In genomic region chr4:183861426-183861825, GRCh38 we compare ENCODE assay signal across 19 cellular contexts. TPM values are rescaled to one million over a fixed set of nuclear protein-coding genes. Genes with fewer than 3 reads are reported as not detected.
DNase-seq lines count a peak whose midpoint lies in the region; ATAC-seq and TF ChIP-seq lines count a peak whose summit lies in the region.
"Had no signal": no experiment of that assay in that cellular context is flagged by ENCODE, and none has a peak within 500 bp of the region (broad histone marks: within the 10 kb centered on the region; RNA-seq: fewer than 3 reads in every experiment).

No MANE protein-coding gene starts in this region.

- H3K4me1 ChIP-seq in mammary epithelial cell (ENCODE audit: insufficient read depth, low read length), result no peaks in the 10 kb centered on the region
- H3K4me1 ChIP-seq in breast epithelium, result no peaks in the 10 kb centered on the region
- H3K4me1 ChIP-seq in endodermal cell (ENCODE audit: control insufficient read depth, insufficient read depth, low read length), result peaks cover 11% of the 10 kb centered on the region
- H3K4me1 ChIP-seq in neuronal stem cell (ENCODE audit: control insufficient read depth in 2 of 2, insufficient read depth in 1 of 2, low read depth in 1 of 2, low read length in 2 of 2), result peaks cover 5 to 17% of the 10 kb centered on the region in 2 donors
- no peaks in the 10 kb centered on the region for H3K4me1 ChIP-seq in colonic mucosa
- H3K4me1 ChIP-seq: A549 had no signal

- no peaks in the 10 kb centered on the region for H3K79me1 ChIP-seq in neuronal stem cell (ENCODE audit: low read depth, low read length)

- in situ Hi-C loops in mammary epithelial cell (cut with MboI; ENCODE audit: low sequenced_read_pairs in 2 of 2), result no loop called here

- no peak overlapping the region for H2BK120ac ChIP-seq in neuronal stem cell (ENCODE audit: low read depth, low read length)

- no peak overlapping the region for H2AK5ac ChIP-seq in neuronal stem cell (ENCODE audit: low read depth, low read length)

- H3K4me3 Mint-ChIP-seq in endodermal cell, result no peak overlapping the region
- H3K4me3 Mint-ChIP-seq: CD14-positive monocyte; CD4-positive, alpha-beta memory T cell; HFFc6 had no signal

- no peak for TF ChIP-seq POLR2A in breast epithelium (IDR thresholded peaks at IDR 0.05)

- no peak for DNase-seq in mammary epithelial cell
- DNase-seq in breast epithelium (ENCODE audit: low spot score in 2 of 2), result no peak
- DNase-seq in endodermal cell, result no peak
- DNase-seq in neuronal stem cell (ENCODE audit: low spot score), result no peak
- no peak for DNase-seq in colonic mucosa
- DNase-seq in GM19240 (ENCODE audit: insufficient read length, low spot score), result no peak
- no peak for DNase-seq in left colon
- DNase-seq: CD4-positive, alpha-beta memory T cell; DMS79; GF-D8; GOT3; H7; HFFc6 had no signal

- 89% methylated on average over 10 of the region's 13 CpGs for WGBS in mammary epithelial cell (ENCODE audit: low coverage, missing lambda C conversion rate)
- 91 to 95% methylated on average over 5 to 13 of the region's 13 CpGs for WGBS in endodermal cell (ENCODE audit: insufficient coverage in 1 of 2, insufficient read length in 1 of 2), 2 experiments
- WGBS in neuronal stem cell (ENCODE audit: extremely low coverage in 2 of 2, insufficient read length in 2 of 2, insufficient replicate concordance in 1 of 2), 2 donors, result no CpG with 5 or more reads among the region's 13 CpGs

- BruUV-seq in mammary epithelial cell (replicated peaks; lab: Mats Ljungman, UMichigan), result no TSS peak

- no peaks in the 10 kb centered on the region for H3K36me3 Mint-ChIP-seq in endodermal cell (ENCODE audit: low read depth)
- H3K36me3 Mint-ChIP-seq: CD14-positive monocyte; CD4-positive, alpha-beta memory T cell had no signal

- H3K4me2 ChIP-seq in mammary epithelial cell (ENCODE audit: insufficient read depth, low read depth, low read length) (no peak overlapping the region), neuronal stem cell (ENCODE audit: insufficient read depth, low read length, poor library complexity, severe bottlenecking) (no peak overlapping the region)
- H3K4me2 ChIP-seq: A549, BLaER1 had no signal

- peak overlapping the region; percentile 50 for H3K27ac Mint-ChIP-seq in endodermal cell
- H3K27ac Mint-ChIP-seq: CD4-positive, alpha-beta memory T cell; HFFc6 had no signal

- H2BK12ac ChIP-seq in neuronal stem cell (ENCODE audit: low read length), result no peak overlapping the region

- CTCF ChIA-PET in mammary epithelial cell (lab: Charles Lee; ENCODE audit: low non-redundant PET), result interaction anchor here (0.6 kb wide), 1 partner anchor 12 kb away, joined by 8 read pairs; no protein-coding TSS in a partner anchor

- no peaks in the 10 kb centered on the region for H4K20me1 ChIP-seq in mammary epithelial cell (ENCODE audit: insufficient read depth, low read length)
- H4K20me1 ChIP-seq: BLaER1 had no signal

- H3K4me3 ChIP-seq in mammary epithelial cell (replicated peaks in 1 of 3; ENCODE audit: insufficient read depth in 1 of 3, low read depth in 2 of 3, low read length in 3 of 3), result no peak overlapping the region
- no peak overlapping the region for H3K4me3 ChIP-seq in breast epithelium
- peak overlapping the region; percentile 47 for H3K4me3 ChIP-seq in endodermal cell (ENCODE audit: low read length)
- no peak overlapping the region for H3K4me3 ChIP-seq in neuronal stem cell (ENCODE audit: low read length in 2 of 2)
- no peak overlapping the region for H3K4me3 ChIP-seq in colonic mucosa
- H3K4me3 ChIP-seq: A549, BLaER1 had no signal

- no peak overlapping the region for H3K14ac ChIP-seq in neuronal stem cell (ENCODE audit: low read length)

- H3K27me3 Mint-ChIP-seq in endodermal cell (ENCODE audit: insufficient read depth), result peaks cover 7% of the 10 kb centered on the region

- H3K27me3 ChIP-seq in mammary epithelial cell (ENCODE audit: insufficient read depth, low read length) (no peaks in the 10 kb centered on the region), breast epithelium (no peaks in the 10 kb centered on the region), endodermal cell (ENCODE audit: control insufficient read depth, insufficient read depth, low read length, poor library complexity, severe bottlenecking) (no peaks in the 10 kb centered on the region), neuronal stem cell (ENCODE audit: control insufficient read depth in 3 of 3, insufficient read depth in 3 of 3, low read depth in 1 of 3, low read length in 3 of 3) (peaks cover 0 to 31% (median 0%) of the 10 kb centered on the region in 3 experiments), colonic mucosa (no peaks in the 10 kb centered on the region)
- H3K27me3 ChIP-seq: BLaER1 had no signal

- no peak overlapping the region for H2BK5ac ChIP-seq in neuronal stem cell (ENCODE audit: low read length)

- H3K23ac ChIP-seq in neuronal stem cell (ENCODE audit: low read depth, low read length, poor library complexity), result no peak overlapping the region

- H4K91ac ChIP-seq in neuronal stem cell (ENCODE audit: low read depth, low read length, poor library complexity), result no peak overlapping the region

- no peaks in the 10 kb centered on the region for H3K79me2 ChIP-seq in mammary epithelial cell (ENCODE audit: insufficient read depth, low read length)

- TF ChIP-seq CTCF in mammary epithelial cell (conservative IDR thresholded peaks at IDR 0.05 in 1 of 2, IDR thresholded peaks at IDR 0.05 in 1 of 2; ENCODE audit: extremely low read depth in 1 of 2, insufficient read depth in 1 of 2, low read depth in 1 of 2, low read length in 2 of 2) (no peak), breast epithelium (IDR thresholded peaks at IDR 0.05) (no peak), endodermal cell (conservative IDR thresholded peaks at IDR 0.05) (no peak), colonic mucosa (IDR thresholded peaks at IDR 0.05) (no peak)

- H3K9ac ChIP-seq in mammary epithelial cell (ENCODE audit: insufficient read depth, low read length) (no peak overlapping the region), endodermal cell (ENCODE audit: extremely low read depth, low read length, poor library complexity, severe bottlenecking) (no peak overlapping the region), neuronal stem cell (ENCODE audit: low read depth, low read length, poor library complexity) (no peak overlapping the region), colonic mucosa (ENCODE audit: low read depth in 2 of 2, low read length in 2 of 2) (no peak overlapping the region)
- H3K9ac ChIP-seq: BLaER1 had no signal

- peak overlapping the region; percentile 14 for H2BK15ac ChIP-seq in neuronal stem cell (ENCODE audit: low read length)

- dilution Hi-C loops in mammary epithelial cell (cut with HindIII; ENCODE audit: low sequenced_read_pairs), result no loop called here

- H3K27ac ChIP-seq in mammary epithelial cell (ENCODE audit: insufficient read depth, low read depth, low read length) (no peak overlapping the region), breast epithelium (no peak overlapping the region), endodermal cell (ENCODE audit: low read depth, low read length) (no peak overlapping the region), neuronal stem cell (replicated peaks; ENCODE audit: low read length) (no peak overlapping the region), colonic mucosa (no peak overlapping the region)
- H3K27ac ChIP-seq: 22Rv1, A549, BLaER1 had no signal

- H3K18ac ChIP-seq in neuronal stem cell (ENCODE audit: low read length), result peak overlapping the region; percentile 39

- H3K9me3 ChIP-seq in mammary epithelial cell (replicated peaks; ENCODE audit: insufficient read depth, low read length), result no peaks in the 10 kb centered on the region
- no peaks in the 10 kb centered on the region for H3K9me3 ChIP-seq in breast epithelium
- no peaks in the 10 kb centered on the region for H3K9me3 ChIP-seq in endodermal cell (ENCODE audit: control insufficient read depth, low read length)
- peaks cover 6 to 8% of the 10 kb centered on the region in 2 donors for H3K9me3 ChIP-seq in neuronal stem cell (replicated peaks in 1 of 2; ENCODE audit: control insufficient read depth in 2 of 2, insufficient read depth in 1 of 2, low read depth in 1 of 2, low read length in 2 of 2)
- no peaks in the 10 kb centered on the region for H3K9me3 ChIP-seq in colonic mucosa
- H3K9me3 ChIP-seq: A549, BLaER1 had no signal

- H3K36me3 ChIP-seq in mammary epithelial cell (ENCODE audit: insufficient read depth, low read length), result no peaks in the 10 kb centered on the region
- H3K36me3 ChIP-seq in breast epithelium, result no peaks in the 10 kb centered on the region
- no peaks in the 10 kb centered on the region for H3K36me3 ChIP-seq in endodermal cell (ENCODE audit: control insufficient read depth, insufficient read depth, low read length)
- H3K36me3 ChIP-seq in neuronal stem cell (replicated peaks in 1 of 2; ENCODE audit: control insufficient read depth in 2 of 2, insufficient read depth in 2 of 2, low read length in 2 of 2), result no peaks in the 10 kb centered on the region
- H3K36me3 ChIP-seq in colonic mucosa, result no peaks in the 10 kb centered on the region
- H3K36me3 ChIP-seq: BLaER1 had no signal

- no peak for ATAC-seq in left colon
- ATAC-seq: A549, HCT116, HepG2 had no signal

- no peak overlapping the region for H4K8ac ChIP-seq in neuronal stem cell (ENCODE audit: low read depth, low read length)

- H3K4ac ChIP-seq in neuronal stem cell (ENCODE audit: low read length), result no peak overlapping the region

- peaks cover 2% of the 10 kb centered on the region for H3K9me3 Mint-ChIP-seq in endodermal cell
- H3K9me3 Mint-ChIP-seq: CD4-positive, alpha-beta memory T cell; HFFc6 had no signal

- H3K4me1 Mint-ChIP-seq in endodermal cell, result peaks cover 4% of the 10 kb centered on the region

- intact Hi-C loops in mammary epithelial cell (cut with micrococcal nuclease) (no loop called here), breast epithelium (cut with DNase I; ENCODE audit: low total_unique reads) (no loop called here), colonic mucosa (cut with DNase I) (no loop called here), left colon (cut with DNase I, micrococcal nuclease) (no loop called here)

- H2AFZ ChIP-seq in mammary epithelial cell (ENCODE audit: low read depth, low read length) (peak overlapping the region; percentile 78), neuronal stem cell (ENCODE audit: low read length) (no peak overlapping the region)

RNA-seq across cellular contexts. Expression of gene STOX2, which starts 43.7 kb away (rescaled TPM):
- total RNA-seq in mammary epithelial cell, result 10 to 100 TPM in 1 of 2 donors, 1 to 10 TPM in 1; 2.5 to 15.5 TPM
- polyA plus RNA-seq in mammary epithelial cell, result 1.8 TPM
- polyA minus RNA-seq in mammary epithelial cell, result not detected
- 10 to 100 TPM in 2 of 3 donors, 1 to 10 TPM in 1; 7.9 to 11.2 (median 10.7) TPM for total RNA-seq in breast epithelium
- 10 to 100 TPM in 1 of 2 donors, 1 to 10 TPM in 1; 8.5 to 13.1 TPM for total RNA-seq in endodermal cell
- polyA plus RNA-seq in endodermal cell (2013, experiment 1 of 2), result 29.3 TPM
- polyA plus RNA-seq in endodermal cell (2013, experiment 2 of 2), result 27.2 TPM
- 14.2 TPM for polyA plus RNA-seq in neuronal stem cell (2013, experiment 1 of 2)
- 16.3 TPM for polyA plus RNA-seq in neuronal stem cell (2013, experiment 2 of 2)
- total RNA-seq in colonic mucosa, result 1 to 10 TPM in 1 of 2 donors, under 1 TPM in 1; 0.89 to 2.5 TPM
- total RNA-seq in left colon, result 1 to 10 TPM; 1.8 to 2.7 TPM
- total RNA-seq: CD4-positive, alpha-beta memory T cell had no signal
- polyA plus RNA-seq: CD14-positive monocyte; CD4-positive, alpha-beta memory T cell had no signal
